ENCODE assay signal across 30 cellular contexts in genomic region chr3:122923611-122924010, GRCh38.
"Had no signal": no experiment of that assay in that cellular context is flagged by ENCODE, and none has a peak within 500 bp of the region (broad histone marks: within the 10 kb centered on the region; RNA-seq: fewer than 3 reads in every experiment).

No MANE protein-coding gene starts in this region.

- H3K27me3 ChIP-seq: ascending aorta had no signal

- DNase-seq: activated B cell treated with CpG ODN at 0.5 μM for 24 hours; activated CD4-positive, alpha-beta memory T cell treated with anti-CD3 and anti-CD28 coated beads for 36 hours; activated CD4-positive, alpha-beta T cell treated with anti-CD3 and anti-CD28 coated beads, Interleukin-2, amount 10 ng/mL, durations not matched to agents 24 days and 14 days; activated CD8-positive, alpha-beta memory T cell treated with anti-CD3 and anti-CD28 coated beads, Interleukin-2, amount 10 ng/mL, durations not matched to agents 7 days and 5 days; activated CD8-positive, alpha-beta memory T cell treated with anti-CD3 and anti-CD28 coated beads, Interleukin-2, amount 50 U/mL, for 4 hours; activated CD8-positive, alpha-beta T cell treated with anti-CD3 and anti-CD28 coated beads, Interleukin-2, amount 10 ng/mL, durations not matched to agents 7 days and 5 days; activated gamma-delta T cell; activated naive CD4-positive, alpha-beta T cell; activated naive CD4-positive, alpha-beta T cell treated with anti-CD3 and anti-CD28 coated beads, Interleukin-2, amount 10 ng/mL, durations not matched to agents 7 days and 5 days; activated naive CD8-positive, alpha-beta T cell treated with anti-CD3 and anti-CD28 coated beads, Interleukin-2, amount 10 ng/mL, durations not matched to agents 7 days and 5 days; activated T-cell treated with anti-CD3 and anti-CD28 coated beads, Interleukin-2, amount 50 U/mL, for 1 hour; activated T-cell treated with anti-CD3 and anti-CD28 coated beads, Interleukin-2, amount 50 U/mL, for 48 hours; central memory CD4-positive, alpha-beta T cell; cerebellar nuclear complex; colonic mucosa; dorsolateral prefrontal cortex; effector memory CD8-positive, alpha-beta T cell; erythroblast; foreskin keratinocyte; gastrocnemius medialis; glutamatergic neuron; heart left ventricle; T-helper 1 cell; T-helper 17 cell; T1000; WERI-Rb-1 had no signal

- H3K9me3 ChIP-seq: ascending aorta, breast epithelium, colonic mucosa, esophagus muscularis mucosa, gastrocnemius medialis, heart left ventricle had no signal

- H3K4me3 ChIP-seq: ascending aorta, breast epithelium, cardiac muscle cell, colonic mucosa, dorsolateral prefrontal cortex, esophagus muscularis mucosa, gastrocnemius medialis, heart left ventricle had no signal

- H3K27ac ChIP-seq: ascending aorta, breast epithelium, cardiac muscle cell, colonic mucosa, dorsolateral prefrontal cortex, esophagus muscularis mucosa, foreskin keratinocyte, gastrocnemius medialis, heart left ventricle, WERI-Rb-1 had no signal

- H3K36me3 ChIP-seq: ascending aorta, breast epithelium, cardiac muscle cell, colonic mucosa, esophagus muscularis mucosa, gastrocnemius medialis, heart left ventricle, WERI-Rb-1 had no signal

- H3K4me1 ChIP-seq: ascending aorta, breast epithelium, colonic mucosa, foreskin keratinocyte had no signal
